In genomic region chr12:91335724-91336123, GRCh38 we compare ENCODE assay signal across 19 cellular contexts.
"Had no signal": no experiment of that assay in that cellular context is flagged by ENCODE, and none has a peak within 500 bp of the region (broad histone marks: within the 10 kb centered on the region; RNA-seq: fewer than 3 reads in every experiment).

No MANE protein-coding gene starts in this region.

- H3K4me1 ChIP-seq: heart right ventricle, psoas muscle had no signal

- H3K27ac ChIP-seq: brain microvascular endothelial cell, dorsolateral prefrontal cortex, gastrocnemius medialis, heart right ventricle, psoas muscle had no signal

- H3K4me1 Mint-ChIP-seq: activated B cell treated with CpG ODN at 0.5 μM for 24 hours; activated CD4-positive, alpha-beta T cell treated with anti-CD3 and anti-CD28 coated beads, Interleukin-2, amount 10 ng/mL, durations not matched to agents 24 days and 14 days; T-helper 17 cell had no signal

- DNase-seq: activated B cell treated with CpG ODN at 0.5 μM for 24 hours; activated CD4-positive, alpha-beta T cell treated with anti-CD3 and anti-CD28 coated beads, Interleukin-2, amount 10 ng/mL, durations not matched to agents 24 days and 14 days; activated naive CD4-positive, alpha-beta T cell treated with anti-CD3 and anti-CD28 coated beads, Interleukin-2, amount 50 U/mL, for 16 hours; amniotic stem cell; brain microvascular endothelial cell; dorsolateral prefrontal cortex; gastrocnemius medialis; heart right ventricle; islet precursor cell; mammary epithelial cell; mucosa of descending colon; occipital lobe; psoas muscle; stimulated activated CD4-positive, alpha-beta T cell treated with anti-CD3 and anti-CD28 coated beads, Interleukin-15, amount 100 ng/mL, for 24 hours; stimulated activated CD4-positive, alpha-beta T cell treated with anti-CD3 and anti-CD28 coated beads, Interleukin-4, amount 100 ng/mL, for 4 hours; T-helper 17 cell had no signal

- H3K36me3 ChIP-seq: brain microvascular endothelial cell, gastrocnemius medialis, heart right ventricle had no signal

- H3K9me3 Mint-ChIP-seq: activated B cell treated with CpG ODN at 0.5 μM for 24 hours; activated CD4-positive, alpha-beta T cell treated with anti-CD3 and anti-CD28 coated beads, Interleukin-2, amount 10 ng/mL, durations not matched to agents 24 days and 14 days; natural killer cell treated with Interleukin-12 subunit alpha and Interleukin-12 subunit beta and Interleukin-15 and Interleukin-18, amount 100 ng/mL, for 72 hours had no signal

- ATAC-seq: esophagus mucosa; gastrocnemius medialis; left lobe of liver; mucosa of descending colon; natural killer cell treated with Interleukin-12 subunit alpha and Interleukin-12 subunit beta and Interleukin-15 and Interleukin-18, amount 100 ng/mL, for 72 hours; psoas muscle; T-helper 17 cell had no signal

- H3K4me3 Mint-ChIP-seq: activated B cell treated with CpG ODN at 0.5 μM for 24 hours; activated CD4-positive, alpha-beta T cell treated with anti-CD3 and anti-CD28 coated beads, Interleukin-2, amount 10 ng/mL, durations not matched to agents 24 days and 14 days; natural killer cell treated with Interleukin-12 subunit alpha and Interleukin-12 subunit beta and Interleukin-15 and Interleukin-18, amount 100 ng/mL, for 72 hours; T-helper 17 cell had no signal

- H3K4me3 ChIP-seq: dorsolateral prefrontal cortex, gastrocnemius medialis, heart right ventricle, mucosa of descending colon, psoas muscle had no signal

- H3K9me3 ChIP-seq: gastrocnemius medialis, heart right ventricle, mucosa of descending colon, psoas muscle had no signal

- H3K36me3 Mint-ChIP-seq: natural killer cell treated with Interleukin-12 subunit alpha and Interleukin-12 subunit beta and Interleukin-15 and Interleukin-18, amount 100 ng/mL, for 72 hours had no signal

- H3K27ac Mint-ChIP-seq: activated B cell treated with CpG ODN at 0.5 μM for 24 hours; activated CD4-positive, alpha-beta T cell treated with anti-CD3 and anti-CD28 coated beads, Interleukin-2, amount 10 ng/mL, durations not matched to agents 24 days and 14 days; natural killer cell treated with Interleukin-12 subunit alpha and Interleukin-12 subunit beta and Interleukin-15 and Interleukin-18, amount 100 ng/mL, for 72 hours; T-helper 17 cell had no signal

- H3K27me3 ChIP-seq: brain microvascular endothelial cell, dorsolateral prefrontal cortex, gastrocnemius medialis, heart right ventricle had no signal
